ENCODE assay signal across 1 cellular context in genomic region chr13:44874176-44874575, GRCh38.
TF ChIP-seq lines count a peak whose summit lies in the region.

No MANE protein-coding gene starts in this region.

TF ChIP-seq in H1, 55 proteins besides CTCF, POLR2A, EP300 and RAD21:
- TF ChIP-seq HDAC6 (IDR thresholded peaks at IDR 0.05; ENCODE audit: low read depth, low read length) (no peak), EGR1 (IDR thresholded peaks at IDR 0.05; ENCODE audit: borderline replicate concordance, low read depth, low read length) (no peak), RXRA (IDR thresholded peaks at IDR 0.05; ENCODE audit: insufficient read depth, low read depth, low read length) (no peak), NRF1 (IDR thresholded peaks at IDR 0.05; ENCODE audit: low read depth, low read length) (no peak), SP2 (IDR thresholded peaks at IDR 0.05; ENCODE audit: low read length) (no peak), CHD7 (IDR thresholded peaks at IDR 0.05; ENCODE audit: insufficient replicate concordance, low read length) (no peak), GTF2F1 (IDR thresholded peaks at IDR 0.05; ENCODE audit: borderline replicate concordance, low read depth, low read length) (no peak), CTBP2 (IDR thresholded peaks at IDR 0.05; ENCODE audit: borderline replicate concordance, insufficient read depth, insufficient read length, low read length) (no peak)
